Comparison of ENCODE assay signal across 8 cellular contexts in genomic region chr9:71446499-71447411, GRCh38.
DNase-seq lines count a peak whose midpoint lies in the region; ATAC-seq and TF ChIP-seq lines count a peak whose summit lies in the region.

No MANE protein-coding gene starts in this region.

- no peak overlapping the region for H3K27ac Mint-ChIP-seq in mesothelial cell of epicardium

- TF ChIP-seq CTCF in mesothelial cell of epicardium (IDR thresholded peaks at IDR 0.05; ENCODE audit: unreplicated experiment) = no peak

- H3K4me3 ChIP-seq in stomach smooth muscle (ENCODE audit: low read length in 2 of 2) = peak overlapping the region; percentile 29 to 67

- H3K27me3 ChIP-seq in stomach smooth muscle (ENCODE audit: control insufficient read depth in 1 of 2, insufficient read depth in 2 of 2, low read length in 2 of 2) = peaks cover 25 to 29% of the 10 kb centered on the region in 2 donors

- in situ Hi-C loops in KBM-7 (cut with MboI; ENCODE audit: low pct_unique_long_range_greater_than_20kb, low sequenced_read_pairs) = no loop called here

- H3K27me3 Mint-ChIP-seq in mesothelial cell of epicardium (ENCODE audit: low read depth) = peaks cover 76% of the 10 kb centered on the region

- H3K4me1 Mint-ChIP-seq in mesothelial cell of epicardium = peaks cover 13% of the 10 kb centered on the region

- peaks cover 3% of the 10 kb centered on the region for H3K9me3 Mint-ChIP-seq in mesothelial cell of epicardium

- peak; percentile 91 for ATAC-seq in GM21723 (IDR thresholded peaks at IDR 0.05; ENCODE audit: unreplicated experiment)

- H3K36me3 Mint-ChIP-seq in mesothelial cell of epicardium = no peaks in the 10 kb centered on the region

- no peaks in the 10 kb centered on the region for H3K9me3 ChIP-seq in stomach smooth muscle (ENCODE audit: control insufficient read depth in 2 of 2, low read length in 2 of 2)

- no peak overlapping the region for H3K27ac ChIP-seq in stomach smooth muscle (ENCODE audit: low read length)

- no peaks in the 10 kb centered on the region for H3K36me3 ChIP-seq in stomach smooth muscle (ENCODE audit: control insufficient read depth in 2 of 2, insufficient read depth in 2 of 2, low read length in 2 of 2)

- DNase-seq in NCI-H1436 (lab: John Stamatoyannopoulos, UW) (peak; percentile 61), NCI-H1436 treated with DMSO at 0.1 percent for 48 hours (lab: John Stamatoyannopoulos, UW) (no peak), KBM-7 (peak; percentile 70), UCSD-AML1 (lab: John Stamatoyannopoulos, UW; ENCODE audit: unreplicated experiment) (peak; percentile 23), epidermal melanocyte (ENCODE audit: insufficient read length, low spot score) (peak; percentile 51), mesothelial cell of epicardium (ENCODE audit: low spot score in 2 of 2, unreplicated experiment in 2 of 2) (peak; percentile 70 to 87)

- H3K9ac ChIP-seq in stomach smooth muscle (ENCODE audit: low read length in 2 of 2) = no peak overlapping the region

- no peaks in the 10 kb centered on the region for H3K4me1 ChIP-seq in stomach smooth muscle (ENCODE audit: control insufficient read depth, insufficient read depth, low read length)

- H3K4me3 Mint-ChIP-seq in mesothelial cell of epicardium = peak overlapping the region; percentile 66
